12 cellular contexts compared by ENCODE assay signal in the genomic region with DNA sequence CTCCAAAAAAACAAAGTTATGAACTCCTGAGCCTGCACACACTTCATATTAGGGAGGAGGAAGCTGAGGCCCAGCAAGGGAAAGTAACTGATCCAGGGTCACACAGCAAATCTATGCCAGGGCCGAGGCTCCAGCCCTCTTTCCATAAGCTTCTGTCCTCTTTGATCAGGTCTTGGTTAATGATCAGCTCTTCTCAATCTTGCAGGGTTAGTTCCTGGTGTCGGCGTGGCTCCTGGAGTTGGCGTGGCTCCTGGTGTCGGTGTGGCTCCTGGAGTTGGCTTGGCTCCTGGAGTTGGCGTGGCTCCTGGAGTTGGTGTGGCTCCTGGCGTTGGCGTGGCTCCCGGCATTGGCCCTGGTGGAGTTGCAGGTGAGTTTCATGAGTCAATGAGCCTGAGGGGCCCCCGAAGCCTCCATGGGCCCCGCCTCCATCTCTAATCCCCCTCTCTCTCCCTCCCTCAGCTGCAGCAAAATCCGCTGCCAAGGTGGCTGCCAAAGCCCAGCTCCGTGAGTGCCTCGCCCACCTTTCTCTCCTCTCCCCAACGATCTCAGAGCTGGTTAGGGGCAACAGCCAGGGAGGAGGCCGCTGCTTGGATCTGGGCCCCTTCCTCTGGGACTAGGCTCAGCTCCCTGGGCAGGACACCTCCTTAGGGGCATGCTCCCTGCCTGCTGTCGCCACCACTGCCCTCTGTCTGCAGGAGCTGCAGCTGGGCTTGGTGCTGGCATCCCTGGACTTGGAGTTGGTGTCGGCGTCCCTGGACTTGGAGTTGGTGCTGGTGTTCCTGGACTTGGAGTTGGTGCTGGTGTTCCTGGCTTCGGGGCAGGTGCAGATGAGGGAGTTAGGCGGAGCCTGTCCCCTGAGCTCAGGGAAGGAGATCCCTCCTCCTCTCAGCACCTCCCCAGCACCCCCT. TPM values are rescaled to one million over a fixed set of nuclear protein-coding genes. Genes with fewer than 3 reads are reported as not detected.
DNase-seq lines count a peak whose midpoint lies in the region; ATAC-seq and TF ChIP-seq lines count a peak whose summit lies in the region.
"Had no signal": no experiment of that assay in that cellular context is flagged by ENCODE, and none has a peak within 500 bp of the region (broad histone marks: within the 10 kb centered on the region; RNA-seq: fewer than 3 reads in every experiment).

No MANE protein-coding gene starts in this region.

- H3K4me3 ChIP-seq in SK-N-SH (ENCODE audit: low read depth in 2 of 2, low read length in 1 of 2) (no peak overlapping the region), liver (ENCODE audit: low read depth in 1 of 3, low read length in 3 of 3) (no peak overlapping the region)
- H3K4me3 ChIP-seq: tibial nerve had no signal

- H3K36me3 ChIP-seq in SK-N-SH (replicated peaks in 1 of 2; ENCODE audit: control insufficient read depth in 1 of 2, insufficient read depth in 2 of 2, low read length in 1 of 2) (no peaks in the 10 kb centered on the region), liver (ENCODE audit: control insufficient read depth in 4 of 4, insufficient read depth in 3 of 4, low read depth in 1 of 4, low read length in 3 of 4) (no peaks in the 10 kb centered on the region)

- no peaks in the 10 kb centered on the region for H3K79me2 ChIP-seq in SK-N-SH (ENCODE audit: insufficient read depth)

- H2AFZ ChIP-seq in SK-N-SH (ENCODE audit: low read depth), result no peak overlapping the region

- 76% methylated on average over 20 of the region's 21 CpGs for WGBS in SK-N-SH (ENCODE audit: low lambda C conversion rate)
- WGBS in liver, result 47% methylated on average over 21 of the region's 21 CpGs

- TF ChIP-seq RAD21 in SK-N-SH (IDR thresholded peaks at IDR 0.05; ENCODE audit: low read length) (no peak), liver (IDR thresholded peaks at IDR 0.05) (peak in 1 of 2 donors; percentile 30)

- peak; percentile 40 for DNase-seq in SK-N-SH
- peak; percentile 85 for DNase-seq in cerebellum (ENCODE audit: low spot score)
- DNase-seq in ureter (ENCODE audit: low spot score), result peak; percentile 67
- DNase-seq in GM19238 (ENCODE audit: insufficient read length, low spot score), result no peak
- DNase-seq: activated CD4-positive, alpha-beta T cell treated with anti-CD3 and anti-CD28 coated beads for 4 hours; MV-4-11; stimulated activated CD4-positive, alpha-beta T cell treated with anti-CD3 and anti-CD28 coated beads, Interleukin-1b, Interleukin-23, amount 100 ng/mL, for 48 hours had no signal

- H3K9ac ChIP-seq in SK-N-SH (no peak overlapping the region), liver (ENCODE audit: low read depth in 1 of 2, low read length in 2 of 2) (no peak overlapping the region)

- H3K9me2 ChIP-seq in SK-N-SH, result no peaks in the 10 kb centered on the region

- H3K9me3 ChIP-seq in SK-N-SH (no peaks in the 10 kb centered on the region), liver (ENCODE audit: control insufficient read depth in 4 of 4, low read length in 3 of 4) (no peaks in the 10 kb centered on the region)
- H3K9me3 ChIP-seq: tibial nerve had no signal

- H3K4me1 ChIP-seq in SK-N-SH (ENCODE audit: control insufficient read depth in 1 of 2, insufficient read depth in 2 of 2, low read depth in 1 of 2, low read length in 1 of 2), result no peaks in the 10 kb centered on the region
- peaks cover 3 to 15% (median 8%) of the 10 kb centered on the region in 4 donors for H3K4me1 ChIP-seq in liver (ENCODE audit: control insufficient read depth in 4 of 4, insufficient read depth in 4 of 4, low read length in 3 of 4)

- CTCF ChIA-PET in SK-N-SH (lab: Yijun Ruan, JAX), result interaction anchor here (0.6 to 3.2 kb wide), 11 partner anchors 10 to 351 kb away, joined by 3 to 12 read pairs (median 5); no protein-coding TSS in a partner anchor

- no peaks in the 10 kb centered on the region for H3F3A ChIP-seq in SK-N-SH (replicated peaks; ENCODE audit: insufficient read depth)

- H3K4me2 ChIP-seq in SK-N-SH, result no peak overlapping the region

- H4K20me1 ChIP-seq in SK-N-SH (ENCODE audit: insufficient read depth), result no peaks in the 10 kb centered on the region

- ATAC-seq in SK-N-SH treated with all-trans-retinoic acid at 6 μM for 48 hours, result no peak
- no peak for ATAC-seq in HG03439 (IDR thresholded peaks at IDR 0.05; ENCODE audit: unreplicated experiment)
- no peak for ATAC-seq in HG03565 (IDR thresholded peaks at IDR 0.05; ENCODE audit: unreplicated experiment)

- H3K27me3 ChIP-seq in SK-N-SH (ENCODE audit: insufficient read depth) (no peaks in the 10 kb centered on the region), liver (ENCODE audit: control insufficient read depth in 4 of 4, insufficient read depth in 4 of 4, low read length in 3 of 4) (no peaks in the 10 kb centered on the region)
- H3K27me3 ChIP-seq: tibial nerve had no signal

- H3K27ac ChIP-seq in SK-N-SH (ENCODE audit: low read depth in 2 of 2, low read length in 1 of 2), result no peak overlapping the region
- H3K27ac ChIP-seq in liver (ENCODE audit: low read depth in 1 of 2, low read length in 2 of 2), result peak overlapping the region in 1 of 2 donors; percentile 60

- POLR2A ChIA-PET in SK-N-SH (lab: Yijun Ruan, JAX), result interaction anchor here (1.2 kb wide), 1 partner anchor 15 kb away, joined by 3 read pairs; no protein-coding TSS in a partner anchor

- TF ChIP-seq EP300 in SK-N-SH (IDR thresholded peaks at IDR 0.05; ENCODE audit: borderline replicate concordance in 1 of 2, low read depth in 1 of 2, low read length in 1 of 2), result no peak

- no peak for TF ChIP-seq CTCF in SK-N-SH (IDR thresholded peaks at IDR 0.05)
- no peak for TF ChIP-seq CTCF in liver (IDR thresholded peaks at IDR 0.05; ENCODE audit: low read depth, low read length, missing input control)

TF ChIP-seq in SK-N-SH, 30 proteins besides CTCF, POLR2A, EP300 and RAD21 (continues in another document):
- TF ChIP-seq, protein P1, sequence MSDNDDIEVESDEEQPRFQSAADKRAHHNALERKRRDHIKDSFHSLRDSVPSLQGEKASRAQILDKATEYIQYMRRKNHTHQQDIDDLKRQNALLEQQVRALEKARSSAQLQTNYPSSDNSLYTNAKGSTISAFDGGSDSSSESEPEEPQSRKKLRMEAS (IDR thresholded peaks at IDR 0.05; ENCODE audit: low read depth), result no peak
- TF ChIP-seq FOXJ3 (CRISPR knock-in tag; IDR thresholded peaks at IDR 0.05) (no peak), TEAD4 (IDR thresholded peaks at IDR 0.05; ENCODE audit: borderline replicate concordance, insufficient read depth) (no peak), YY1 (IDR thresholded peaks at IDR 0.05; ENCODE audit: low read depth) (no peak), JUND (IDR thresholded peaks at IDR 0.05) (no peak), RXRA (IDR thresholded peaks at IDR 0.05; ENCODE audit: borderline replicate concordance, low read depth) (no peak), RFX5 (IDR thresholded peaks at IDR 0.05; ENCODE audit: low read length) (no peak), CHD2 (IDR thresholded peaks at IDR 0.05; ENCODE audit: low read length, partially characterized antibody) (no peak), EZH2phosphoT487 (IDR thresholded peaks at IDR 0.05; ENCODE audit: borderline replicate concordance, low read depth) (no peak), MXI1 (IDR thresholded peaks at IDR 0.05; ENCODE audit: low read depth, low read length) (no peak)

TF ChIP-seq in SK-N-SH treated with all-trans-retinoic acid at 6 μM for 48 hours, 23 proteins besides CTCF, POLR2A, EP300 and RAD21 (continues in another document):
- TF ChIP-seq ZNF565 (CRISPR knock-in tag; conservative IDR thresholded peaks at IDR 0.05; ENCODE audit: low read depth) (no peak), ISL1 (CRISPR knock-in tag; IDR thresholded peaks at IDR 0.05) (no peak), ZC3H10 (CRISPR knock-in tag; IDR thresholded peaks at IDR 0.05) (no peak)
- TF ChIP-seq, protein P2, sequence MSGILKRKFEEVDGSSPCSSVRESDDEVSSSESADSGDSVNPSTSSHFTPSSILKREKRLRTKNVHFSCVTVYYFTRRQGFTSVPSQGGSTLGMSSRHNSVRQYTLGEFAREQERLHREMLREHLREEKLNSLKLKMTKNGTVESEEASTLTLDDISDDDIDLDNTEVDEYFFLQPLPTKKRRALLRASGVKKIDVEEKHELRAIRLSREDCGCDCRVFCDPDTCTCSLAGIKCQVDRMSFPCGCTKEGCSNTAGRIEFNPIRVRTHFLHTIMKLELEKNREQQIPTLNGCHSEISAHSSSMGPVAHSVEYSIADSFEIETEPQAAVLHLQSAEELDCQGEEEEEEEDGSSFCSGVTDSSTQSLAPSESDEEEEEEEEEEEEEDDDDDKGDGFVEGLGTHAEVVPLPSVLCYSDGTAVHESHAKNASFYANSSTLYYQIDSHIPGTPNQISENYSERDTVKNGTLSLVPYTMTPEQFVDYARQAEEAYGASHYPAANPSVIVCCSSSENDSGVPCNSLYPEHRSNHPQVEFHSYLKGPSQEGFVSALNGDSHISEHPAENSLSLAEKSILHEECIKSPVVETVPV (CRISPR knock-in tag; IDR thresholded peaks at IDR 0.05), result no peak

TF ChIP-seq in liver, 16 proteins besides CTCF, POLR2A, EP300 and RAD21 (continues in another document):
- TF ChIP-seq HNF4A (conservative IDR thresholded peaks at IDR 0.05) (peak; percentile 58 to 73), RXRA (IDR thresholded peaks at IDR 0.05) (peak; percentile 66 to 77), YY1 (IDR thresholded peaks at IDR 0.05) (peak; percentile 62), NR2F2 (IDR thresholded peaks at IDR 0.05) (no peak), SP1 (IDR thresholded peaks at IDR 0.05) (peak; percentile 68), EGR1 (IDR thresholded peaks at IDR 0.05; ENCODE audit: low read depth in 2 of 2) (no peak), HNF4G (IDR thresholded peaks at IDR 0.05) (no peak), TAF1 (conservative IDR thresholded peaks at IDR 0.05) (no peak), FOXA1 (IDR thresholded peaks at IDR 0.05) (no peak), FOXA2 (IDR thresholded peaks at IDR 0.05) (no peak), JUND (IDR thresholded peaks at IDR 0.05) (peak in 1 of 2 donors; percentile 54)
- TF ChIP-seq, protein P1 (IDR thresholded peaks at IDR 0.05), result peak; percentile 74

RNA-seq across cellular contexts. Expression of a gene that starts 23.7 kb away (rescaled TPM):
- polyA plus RNA-seq in SK-N-SH (2012; rRNA removed), result 64.4 and 86.6 TPM in 2 replicates
- polyA plus RNA-seq in SK-N-SH (2012; cell fraction: cytosol; rRNA removed), result 46.4 and 70.1 TPM in 2 replicates
- polyA plus RNA-seq in SK-N-SH (2012; cell fraction: nucleus; rRNA removed), result 118 and 178 TPM in 2 replicates
- total RNA-seq in cerebellum, result 15.2 TPM
- total RNA-seq in liver, result 1 to 10 TPM; 3.6 to 4.1 TPM
- 1 to 10 TPM in 1 of 2 donors, under 1 TPM in 1; 0.63 to 3.3 TPM for polyA plus RNA-seq in liver
- total RNA-seq in ureter, result 26.0 TPM

RNA-seq across cellular contexts. Expression of a gene that starts 32.0 kb away (rescaled TPM):
- polyA plus RNA-seq in SK-N-SH (2012; rRNA removed) (8.9 and 12.5 TPM in 2 replicates), liver (10 to 100 TPM in 1 of 2 donors, 1 to 10 TPM in 1; 2.7 to 10.6 TPM)
- 3.6 and 6.1 TPM in 2 replicates for polyA plus RNA-seq in SK-N-SH (2012; cell fraction: cytosol; rRNA removed)
- 10.6 and 13.4 TPM in 2 replicates for polyA plus RNA-seq in SK-N-SH (2012; cell fraction: nucleus; rRNA removed)
- total RNA-seq in cerebellum (27.0 TPM), liver (10 to 100 TPM in 1 of 2 donors, 1 to 10 TPM in 1; 8.7 to 16.3 TPM), ureter (31.9 TPM)
